ENCODE assay signal across 8 cellular contexts in genomic region chr9:94726495-94727191, GRCh38. TPM values are rescaled to one million over a fixed set of nuclear protein-coding genes. Genes with fewer than 3 reads are reported as not detected.
DNase-seq lines count a peak whose midpoint lies in the region; ATAC-seq and TF ChIP-seq lines count a peak whose summit lies in the region.

AOPEP (plus strand) TSS chr9:94726699; CDS start chr9:94759784, 33,085 bp downstream.

- H3K4me1 Mint-ChIP-seq in activated CD4-positive, alpha-beta memory T cell treated with anti-CD3 and anti-CD28 coated beads for 36 hours (ENCODE audit: low read depth): peaks cover 12% of the 10 kb centered on the region

- POLR2A ChIA-PET in activated CD4-positive, alpha-beta memory T cell treated with anti-CD3 and anti-CD28 coated beads for 36 hours (lab: Charles Lee): interaction anchor here (0.6 to 1.0 kb wide), 3 partner anchors 55 to 232 kb away, joined by 3 to 5 read pairs (median 3); no protein-coding TSS in a partner anchor

- H3K9me3 ChIP-seq in duodenal mucosa (ENCODE audit: control insufficient read depth in 1 of 2, low read length in 2 of 2): no peaks in the 10 kb centered on the region
- no peaks in the 10 kb centered on the region for H3K9me3 ChIP-seq in right lobe of liver

- peak within 1 kb of the TSS; percentile 76 for H3K27ac ChIP-seq in duodenal mucosa (ENCODE audit: low read depth, low read length)
- peak within 1 kb of the TSS; percentile 86 to 91 (median 89) for H3K27ac ChIP-seq in right lobe of liver

- H3K36me3 ChIP-seq in duodenal mucosa (ENCODE audit: control insufficient read depth in 1 of 2, insufficient read depth in 2 of 2, low read length in 2 of 2): no peaks in the 10 kb centered on the region
- no peaks in the 10 kb centered on the region for H3K36me3 ChIP-seq in right lobe of liver

- intact Hi-C loops in activated CD4-positive, alpha-beta memory T cell treated with anti-CD3 and anti-CD28 coated beads for 36 hours (cut with micrococcal nuclease): loop anchor here (1.0 to 10.0 kb wide), 4 partner anchors 57 to 781 kb away; a partner anchor contains a TSS
- intact Hi-C loops in right lobe of liver (cut with DNase I): no loop called here

- ATAC-seq in GM19438 (IDR thresholded peaks at IDR 0.05; ENCODE audit: low read depth, unreplicated experiment): peak; percentile 97
- ATAC-seq in HG03575 (IDR thresholded peaks at IDR 0.05; ENCODE audit: extremely low read depth, insufficient number of reproducible peaks, low FRiP score, unreplicated experiment): peak; percentile 65
- ATAC-seq in right lobe of liver: peak; percentile 99 to 100 (median 100)

- H3K4me3 ChIP-seq in duodenal mucosa (ENCODE audit: low read depth in 1 of 2, low read length in 2 of 2): peak within 1 kb of the TSS; percentile 90 to 95
- peak within 1 kb of the TSS; percentile 66 to 94 (median 92) for H3K4me3 ChIP-seq in right lobe of liver

- WGBS in right lobe of liver (ENCODE audit: insufficient coverage, low coverage, low lambda C conversion rate, missing lambda C conversion rate): 0% methylated on average over 16 of the region's 52 CpGs

- H3K27me3 ChIP-seq in duodenal mucosa (ENCODE audit: control insufficient read depth in 1 of 2, insufficient read depth in 2 of 2, low read length in 2 of 2) (no peaks in the 10 kb centered on the region), right lobe of liver (no peaks in the 10 kb centered on the region)

- H3K4me1 ChIP-seq in duodenal mucosa (ENCODE audit: control insufficient read depth in 1 of 2, insufficient read depth in 2 of 2, low read length in 2 of 2) (peaks cover 9 to 10% of the 10 kb centered on the region in 2 donors), right lobe of liver (peaks cover 0 to 6% (median 0%) of the 10 kb centered on the region in 4 donors)

- peak; percentile 80 for TF ChIP-seq POLR2A in right lobe of liver (IDR thresholded peaks at IDR 0.05)

- peaks cover 2% of the 10 kb centered on the region for H3K27me3 Mint-ChIP-seq in activated CD4-positive, alpha-beta memory T cell treated with anti-CD3 and anti-CD28 coated beads for 36 hours

- peak; percentile 99 for DNase-seq in CD1c-positive myeloid dendritic cell (ENCODE audit: extremely low spot score)
- DNase-seq in NCI-H82 treated with DMSO at 0.1 percent for 48 hours (lab: John Stamatoyannopoulos, UW; ENCODE audit: unreplicated experiment): peak; percentile 75
- peak; percentile 99 for DNase-seq in activated CD4-positive, alpha-beta memory T cell treated with anti-CD3 and anti-CD28 coated beads for 36 hours
- DNase-seq in right lobe of liver: peak; percentile 99
- peak; percentile 99 to 100 for DNase-seq in stimulated activated CD4-positive, alpha-beta T cell treated with anti-CD3 and anti-CD28 coated beads, Interleukin-4, amount 100 ng/mL, for 4 hours

- no peak for TF ChIP-seq CTCF in right lobe of liver (IDR thresholded peaks at IDR 0.05)

- peak within 1 kb of the TSS; percentile 98 for H3K4me3 Mint-ChIP-seq in activated CD4-positive, alpha-beta memory T cell treated with anti-CD3 and anti-CD28 coated beads for 36 hours

- CTCF ChIA-PET in activated CD4-positive, alpha-beta memory T cell treated with anti-CD3 and anti-CD28 coated beads for 36 hours (lab: Charles Lee): interaction anchor here (1.1 to 1.6 kb wide), 4 partner anchors 46 to 405 kb away, joined by 3 to 9 read pairs (median 5); no protein-coding TSS in a partner anchor

- H3K36me3 Mint-ChIP-seq in activated CD4-positive, alpha-beta memory T cell treated with anti-CD3 and anti-CD28 coated beads for 36 hours: peaks cover 1% of the 10 kb centered on the region

- H3K9me3 Mint-ChIP-seq in activated CD4-positive, alpha-beta memory T cell treated with anti-CD3 and anti-CD28 coated beads for 36 hours: no peaks in the 10 kb centered on the region

- H3K9ac ChIP-seq in duodenal mucosa (ENCODE audit: low read depth in 1 of 2, low read length in 2 of 2): peak within 1 kb of the TSS; percentile 83 to 86

- peak within 1 kb of the TSS; percentile 98 for H3K27ac Mint-ChIP-seq in activated CD4-positive, alpha-beta memory T cell treated with anti-CD3 and anti-CD28 coated beads for 36 hours

RNA-seq across cellular contexts. Expression of gene AOPEP, which starts in this region (rescaled TPM):
- total RNA-seq in activated CD4-positive, alpha-beta memory T cell treated with anti-CD3 and anti-CD28 coated beads for 36 hours: 10 to 100 TPM; 10.7 to 12.2 TPM
- total RNA-seq in right lobe of liver: 100 to 1,000 TPM in 1 of 6 experiments, 10 to 100 TPM in 5; 36.6 to 110 (median 63.3) TPM

Comparison
In these comparisons a context has a peak if more than half of its experiments do, and no peak if none do; other contexts are left out.
1. Peak in every context shown above with its lines: DNase-seq, ATAC-seq, H3K4me3 ChIP-seq and H3K27ac ChIP-seq.